In the genomic region with DNA sequence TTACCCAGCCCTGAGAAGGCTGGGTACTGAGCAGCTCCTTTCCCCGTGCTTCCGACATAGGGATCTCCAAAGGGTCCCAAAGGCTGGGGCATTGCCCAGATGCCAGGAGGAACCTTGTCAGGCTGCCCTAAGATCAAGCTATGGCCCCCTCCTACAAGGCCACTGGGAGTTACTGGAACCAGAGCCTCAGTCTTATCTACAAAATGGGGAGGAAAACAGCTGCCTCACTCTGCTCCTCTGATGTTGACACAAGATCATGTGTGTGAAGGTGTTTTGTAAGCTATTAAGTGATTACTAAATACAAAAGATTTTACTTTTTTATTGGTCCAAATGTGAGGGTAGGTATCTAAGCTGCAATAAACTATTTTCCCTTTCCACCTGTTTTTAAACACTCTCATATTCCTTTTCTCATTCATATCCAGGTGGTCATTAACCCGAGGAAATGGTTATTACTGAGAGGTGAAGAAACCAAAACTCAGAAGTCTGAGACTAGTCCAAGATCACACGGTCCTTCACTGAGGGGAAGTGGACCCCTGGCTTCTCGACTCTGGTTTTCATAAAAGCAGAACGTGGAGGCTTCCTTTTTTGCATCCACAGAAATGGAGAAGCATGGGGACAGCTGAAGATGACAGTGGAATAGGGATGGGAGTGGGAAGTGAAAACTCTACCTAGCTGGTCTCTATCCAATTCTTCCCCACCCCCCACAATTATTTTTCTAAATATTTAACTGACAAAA, we compare ENCODE assay signal across 13 cellular contexts. TPM values are rescaled to one million over a fixed set of nuclear protein-coding genes. Genes with fewer than 3 reads are reported as not detected.
DNase-seq lines count a peak whose midpoint lies in the region; ATAC-seq, FAIRE-seq and TF ChIP-seq lines count a peak whose summit lies in the region.
"Had no signal": no experiment of that assay in that cellular context is flagged by ENCODE, and none has a peak within 500 bp of the region (broad histone marks: within the 10 kb centered on the region; RNA-seq: fewer than 3 reads in every experiment).

No MANE protein-coding gene starts in this region.

- no peaks in the 10 kb centered on the region for H3K36me3 ChIP-seq in GM12878 (ENCODE audit: control insufficient read depth in 2 of 2, insufficient read depth in 2 of 2, low read length in 1 of 2)
- H3K36me3 ChIP-seq in muscle layer of colon (ENCODE audit: insufficient read depth, low read length) = peaks cover 29% of the 10 kb centered on the region

- H3K27ac ChIP-seq in GM12878 (ENCODE audit: control insufficient read depth, insufficient read depth) = no peak overlapping the region
- no peak overlapping the region for H3K27ac ChIP-seq in muscle layer of colon (ENCODE audit: low read depth, low read length)
- H3K27ac ChIP-seq: SJSA1 had no signal

- TF ChIP-seq EP300 in GM12878 (IDR thresholded peaks at IDR 0.05; ENCODE audit: borderline replicate concordance in 1 of 2, control insufficient read depth in 1 of 2, low read depth in 2 of 2, low read length in 2 of 2) = no peak

- in situ Hi-C loops in GM12878 (cut with MboI) = no loop called here

- DNase-seq in left ventricle myocardium superior (no peak), left cardiac atrium (no peak), GM12878 (ENCODE audit: low read depth, low spot score) (no peak), SHP77 treated with DMSO at 0.1 percent for 48 hours (lab: John Stamatoyannopoulos, UW) (no peak), NCI-H524 (lab: John Stamatoyannopoulos, UW) (no peak), GM20000 (ENCODE audit: low spot score) (no peak)
- DNase-seq: IMR-90, NCI-H146, NCI-H526 treated with DMSO at 0.1 percent for 48 hours, thyroid gland had no signal

- CTCF ChIA-PET in GM12878 (lab: Yijun Ruan, JAX) = interaction anchor here (0.5 to 1.6 kb wide), 7 partner anchors 13 to 413 kb away, joined by 3 to 5 read pairs (median 3); no protein-coding TSS in a partner anchor

- no peak for TF ChIP-seq CTCF in GM12878 (IDR thresholded peaks at IDR 0.05 in 2 of 3, conservative IDR thresholded peaks at IDR 0.05 in 1 of 3; ENCODE audit: control insufficient read depth in 2 of 3, extremely low read depth in 1 of 3, insufficient read depth in 1 of 3, low read depth in 3 of 3, low read length in 3 of 3)
- no peak for TF ChIP-seq CTCF in GM20000 (IDR thresholded peaks at IDR 0.05; ENCODE audit: extremely low read depth, missing control alignments)

- FAIRE-seq in GM12878 (lab: Jason Lieb, UNC) = no peak

- SMC1A ChIA-PET in GM12878 (lab: Charles Lee; ENCODE audit: uncharacterized antibody, unreplicated experiment) = interaction anchor here (0.6 to 1.2 kb wide), 2 partner anchors 13 to 87 kb away, joined by 3 read pairs; no protein-coding TSS in a partner anchor

- no peaks in the 10 kb centered on the region for H3K79me2 ChIP-seq in GM12878 (ENCODE audit: control insufficient read depth, insufficient read depth, low read length)

- H3K9me3 ChIP-seq in GM12878 (replicated peaks; ENCODE audit: control insufficient read depth, insufficient read depth, low read length) (no peaks in the 10 kb centered on the region), muscle layer of colon (ENCODE audit: low read length) (no peaks in the 10 kb centered on the region)
- H3K9me3 ChIP-seq: SJSA1, thyroid gland had no signal

- peaks cover 1 to 4% of the 10 kb centered on the region in 2 experiments; a peak in 2 of 4 replicates for H3K27me3 ChIP-seq in GM12878 (replicated peaks in 1 of 2; ENCODE audit: control insufficient read depth in 2 of 2, insufficient read depth in 2 of 2, low read length in 1 of 2)
- no peaks in the 10 kb centered on the region for H3K27me3 ChIP-seq in muscle layer of colon (ENCODE audit: control insufficient read depth in 1 of 2, insufficient read depth in 2 of 2, low read length in 2 of 2)
- H3K27me3 ChIP-seq: SJSA1, thyroid gland had no signal

- TF ChIP-seq POLR2A in GM12878 (IDR thresholded peaks at IDR 0.05; ENCODE audit: low read depth, low read length) = no peak

- H3K4me3 ChIP-seq in GM12878 (no peak overlapping the region), muscle layer of colon (ENCODE audit: low read depth in 1 of 2, low read length in 2 of 2) (no peak overlapping the region)

- POLR2A ChIA-PET in GM12878 (lab: Charles Lee) = no interaction called here

- 45% methylated on average over 6 of the region's 6 CpGs for WGBS in GM12878 (ENCODE audit: insufficient coverage, insufficient replicate concordance, low lambda C conversion rate, missing lambda C conversion rate)

- intact Hi-C loops in left ventricle myocardium superior (cut with micrococcal nuclease) = no loop called here
- intact Hi-C loops in left cardiac atrium (cut with DNase I) = loop anchor here in 1 of 2 donors (5.0 kb wide), 1 partner anchor 156 kb away; no protein-coding TSS in a partner anchor
- intact Hi-C loops in GM12878 (cut with micrococcal nuclease; ENCODE audit: unreplicated experiment) = no loop called here

- H3K9ac ChIP-seq in GM12878 (ENCODE audit: control insufficient read depth, insufficient read depth, low read length) (no peak overlapping the region), muscle layer of colon (ENCODE audit: low read length) (peak overlapping the region; percentile 50)

- peak; percentile 18 for ATAC-seq in left ventricle myocardium superior
- ATAC-seq in left cardiac atrium = no peak
- ATAC-seq in GM12878 = no peak
- ATAC-seq in HG02759 (IDR thresholded peaks at IDR 0.05; ENCODE audit: unreplicated experiment) = no peak

- RAD21 ChIA-PET in GM12878 (lab: Charles Lee; ENCODE audit: unreplicated experiment) = no interaction called here

- no TSS peak for BruUV-seq in GM12878 (replicated peaks; lab: Mats Ljungman, UMichigan)

- no peak overlapping the region for H3K4me2 ChIP-seq in GM12878 (ENCODE audit: control insufficient read depth, insufficient read depth)

- no peak overlapping the region for H2AFZ ChIP-seq in GM12878 (ENCODE audit: control insufficient read depth, low read depth, low read length)

- H4K20me1 ChIP-seq in GM12878 (ENCODE audit: control insufficient read depth, insufficient read depth) = no peaks in the 10 kb centered on the region

- TF ChIP-seq RAD21 in GM12878 (IDR thresholded peaks at IDR 0.05; ENCODE audit: insufficient read depth, low read depth, low read length) = no peak

- H3K4me1 ChIP-seq in GM12878 (ENCODE audit: control insufficient read depth, insufficient read depth, low read length) (no peaks in the 10 kb centered on the region), muscle layer of colon (ENCODE audit: insufficient read depth, low read length) (peaks cover 16% of the 10 kb centered on the region)

TF ChIP-seq in GM12878, 131 proteins besides CTCF, POLR2A, EP300 and RAD21:
- TF ChIP-seq HDAC6 (IDR thresholded peaks at IDR 0.05; ENCODE audit: unreplicated experiment) = no peak
- TF ChIP-seq RB1 (IDR thresholded peaks at IDR 0.05; ENCODE audit: borderline replicate concordance) = no peak
- TF ChIP-seq SPI1 (IDR thresholded peaks at IDR 0.05; ENCODE audit: borderline replicate concordance, insufficient read depth, low read depth, low read length) = 0 out of 2 replicates have a peak, but pooled peaks have one; percentile 16

RNA-seq across cellular contexts. Expression of a gene that starts 1.7 kb away (rescaled TPM):
- total RNA-seq in left ventricle myocardium superior (11.3 TPM), left cardiac atrium (10 to 100 TPM; 10.2 to 13.4 TPM), GM12878 (2014; rRNA removed) (not detected in 2 replicates), GM12878 (2014; rRNA removed; fragmentation: Illumina TruSeq; extraction: Trizol) (not detected in 2 replicates), GM12878 (2021) (not detected in 2 replicates)
- not detected in 2 replicates for total RNA-seq in GM12878 (2013; cell fraction: nucleolus; rRNA removed)
- polyA plus RNA-seq in GM12878 (2011; ENCODE audit: low read depth) = not detected
- polyA plus RNA-seq in GM12878 (2011; rRNA removed) (not detected in 2 replicates), GM12878 (2014; fragmentation: Illumina TruSeq; extraction: Trizol) (not detected in 2 replicates), GM12878 (2014; fragmentation: Nextera tagmentation; extraction: Ambion mirVana) (under 1 TPM in 1 of 2 experiments, not detected in 1; 0.02 TPM), GM12878 (2014; rRNA removed) (not detected in 2 replicates), GM12878 (2016; fragmentation: Nextera tagmentation; extraction: Ambion mirVana) (under 1 TPM in 1 of 2 experiments, not detected in 1; 0.04 TPM)
- not detected in 2 replicates for polyA plus RNA-seq in GM12878 (2011; cell fraction: cytosol; rRNA removed)
- polyA plus RNA-seq in GM12878 (2011; cell fraction: nucleus; rRNA removed) = not detected in 2 replicates
- 0.03 and 0.06 TPM in 2 replicates for polyA plus RNA-seq in GM12878 (2012)
- not detected in 2 replicates for polyA minus RNA-seq in GM12878 (2011; rRNA and poly(A)+ RNA removed)
- 1.1 and 1.4 TPM in 2 replicates for polyA minus RNA-seq in GM12878 (2011; cell fraction: cytosol; rRNA and poly(A)+ RNA removed)
- not detected in 2 replicates for polyA minus RNA-seq in GM12878 (2011; cell fraction: nucleus; rRNA and poly(A)+ RNA removed)

RNA-seq across cellular contexts. Expression of a gene that starts 17.3 kb away (rescaled TPM):
- total RNA-seq in left ventricle myocardium superior (46.6 TPM), left cardiac atrium (10 to 100 TPM; 33.0 to 35.6 TPM), GM12878 (2014; rRNA removed) (23.4 and 27.1 TPM in 2 replicates), GM12878 (2014; rRNA removed; fragmentation: Illumina TruSeq; extraction: Trizol) (42.2 and 43.6 TPM in 2 replicates), GM12878 (2021) (22.3 and 24.7 TPM in 2 replicates)
- total RNA-seq in GM12878 (2013; cell fraction: nucleolus; rRNA removed) = 80.5 and 89.8 TPM in 2 replicates
- 11.7 TPM for polyA plus RNA-seq in GM12878 (2011; ENCODE audit: low read depth)
- polyA plus RNA-seq in GM12878 (2011; rRNA removed) (25.8 and 49.0 TPM in 2 replicates), GM12878 (2014; fragmentation: Illumina TruSeq; extraction: Trizol) (28.3 and 28.8 TPM in 2 replicates), GM12878 (2014; fragmentation: Nextera tagmentation; extraction: Ambion mirVana) (10 to 100 TPM; 10.0 to 13.1 TPM), GM12878 (2014; rRNA removed) (18.3 and 33.7 TPM in 2 replicates), GM12878 (2016; fragmentation: Nextera tagmentation; extraction: Ambion mirVana) (10 to 100 TPM; 21.6 to 26.1 TPM)
- 13.0 and 16.4 TPM in 2 replicates for polyA plus RNA-seq in GM12878 (2011; cell fraction: cytosol; rRNA removed)
- 8.7 and 12.3 TPM in 2 replicates for polyA plus RNA-seq in GM12878 (2011; cell fraction: nucleus; rRNA removed)
- polyA plus RNA-seq in GM12878 (2012) = 13.6 and 19.6 TPM in 2 replicates
- polyA minus RNA-seq in GM12878 (2011; rRNA and poly(A)+ RNA removed) = 38.0 and 52.5 TPM in 2 replicates
- polyA minus RNA-seq in GM12878 (2011; cell fraction: cytosol; rRNA and poly(A)+ RNA removed) = 9.2 and 11.1 TPM in 2 replicates
- 19.3 and 31.9 TPM in 2 replicates for polyA minus RNA-seq in GM12878 (2011; cell fraction: nucleus; rRNA and poly(A)+ RNA removed)

Comparison
In these comparisons a context has a peak if more than half of its experiments do, and no peak if none do; other contexts are left out.
1. RNA of a gene that starts 1.7 kb away (total RNA-seq): 10.2 to 13.4 TPM in left cardiac atrium and 11.3 TPM in left ventricle myocardium superior (single experiment); not detected in GM12878; every median in the first group is over 10 times any median in the second.